In genomic region chr16:66270333-66270927, GRCh38 we compare ENCODE assay signal across 8 cellular contexts.
A peak's percentile ranks its signal among the peaks of the same experiment; 100 is the strongest.
DNase-seq lines count a peak whose midpoint lies in the region; ATAC-seq and TF ChIP-seq lines count a peak whose summit lies in the region.

No MANE protein-coding gene starts in this region.

- H3K9ac ChIP-seq in MM.1S (ENCODE audit: low read length), result no peak overlapping the region
- H3K9ac ChIP-seq in smooth muscle cell (ENCODE audit: low read depth), result peak overlapping the region; percentile 61

- no peaks in the 10 kb centered on the region for H4K20me1 ChIP-seq in MM.1S (ENCODE audit: insufficient read depth, low read length)
- H4K20me1 ChIP-seq in smooth muscle cell (ENCODE audit: low read depth), result no peaks in the 10 kb centered on the region

- ATAC-seq in GM21528 (IDR thresholded peaks at IDR 0.05; ENCODE audit: low FRiP score, unreplicated experiment) (peak; percentile 81), HG03439 (IDR thresholded peaks at IDR 0.05; ENCODE audit: unreplicated experiment) (no peak)

- peak; percentile 83 for TF ChIP-seq CTCF in MM.1S (IDR thresholded peaks at IDR 0.05; ENCODE audit: low read length)
- peak; percentile 69 for TF ChIP-seq CTCF in astrocyte of the spinal cord (IDR thresholded peaks at IDR 0.05; ENCODE audit: low read depth, low read length)
- peak; percentile 98 for TF ChIP-seq CTCF in smooth muscle cell (IDR thresholded peaks at IDR 0.05; ENCODE audit: borderline replicate concordance, insufficient read depth, poor library complexity, severe bottlenecking)

- no peaks in the 10 kb centered on the region for H3K36me3 Mint-ChIP-seq in T-helper 2 cell treated with Interferon-gamma antibody and Interleukin-4, amounts not matched to agents 5 μg/mL and 100 μg/mL, for 36 hours (ENCODE audit: low read depth)

- peaks cover 9% of the 10 kb centered on the region for H3K4me1 Mint-ChIP-seq in T-helper 2 cell treated with Interferon-gamma antibody and Interleukin-4, amounts not matched to agents 5 μg/mL and 100 μg/mL, for 36 hours (ENCODE audit: low read depth)

- H3K4me1 ChIP-seq in MM.1S (ENCODE audit: low read length), result no peaks in the 10 kb centered on the region
- peaks cover 13% of the 10 kb centered on the region for H3K4me1 ChIP-seq in smooth muscle cell (ENCODE audit: low read depth)

- H2AFZ ChIP-seq in MM.1S (ENCODE audit: low read length) (peak overlapping the region; percentile 20), smooth muscle cell (ENCODE audit: low read depth) (peak overlapping the region; percentile 92)

- H3K9me3 ChIP-seq in MM.1S (replicated peaks; ENCODE audit: insufficient read depth, low read length) (no peaks in the 10 kb centered on the region), smooth muscle cell (replicated peaks; ENCODE audit: low read depth) (no peaks in the 10 kb centered on the region)

- no peaks in the 10 kb centered on the region for H3K36me3 ChIP-seq in MM.1S (replicated peaks; ENCODE audit: insufficient read depth, low read length)
- H3K36me3 ChIP-seq in smooth muscle cell (ENCODE audit: low read depth), result no peaks in the 10 kb centered on the region

- H3K4me2 ChIP-seq in MM.1S (ENCODE audit: low read depth, low read length), result peak overlapping the region; percentile 73; the same call in 1 of the 2 replicates
- peak overlapping the region; percentile 75 for H3K4me2 ChIP-seq in smooth muscle cell

- H3K27me3 ChIP-seq in MM.1S (replicated peaks; ENCODE audit: insufficient read depth, low read length) (no peaks in the 10 kb centered on the region), smooth muscle cell (ENCODE audit: low read depth) (no peaks in the 10 kb centered on the region)

- DNase-seq in COLO668 (lab: John Stamatoyannopoulos, UW; ENCODE audit: unreplicated experiment), result peak; percentile 83
- peak; percentile 70 for DNase-seq in MM.1S
- peak; percentile 49 for DNase-seq in T-helper 2 cell treated with Interferon-gamma antibody and Interleukin-4, amounts not matched to agents 5 μg/mL and 100 μg/mL, for 36 hours (ENCODE audit: low spot score)
- DNase-seq in astrocyte of the spinal cord (ENCODE audit: low read depth, low spot score), result peak; percentile 71
- DNase-seq in smooth muscle cell (lab: John Stamatoyannopoulos, UW; ENCODE audit: unreplicated experiment), result peak; percentile 43

- H3K4me3 ChIP-seq in MM.1S (ENCODE audit: low read length) (peak overlapping the region; percentile 24), astrocyte of the spinal cord (ENCODE audit: low read depth, low read length) (no peak overlapping the region), iPS-11a (ENCODE audit: low read depth, low read length) (peak overlapping the region; percentile 13), smooth muscle cell (peak overlapping the region; percentile 28)

- H3K9me3 Mint-ChIP-seq in T-helper 2 cell treated with Interferon-gamma antibody and Interleukin-4, amounts not matched to agents 5 μg/mL and 100 μg/mL, for 36 hours, result no peaks in the 10 kb centered on the region

- H3K4me3 Mint-ChIP-seq in T-helper 2 cell treated with Interferon-gamma antibody and Interleukin-4, amounts not matched to agents 5 μg/mL and 100 μg/mL, for 36 hours, result no peak overlapping the region

- 17% methylated on average over 25 of the region's 48 CpGs for whole genome bisulfite sequencing in smooth muscle cell (ENCODE audit: low lambda C conversion rate)

- peaks cover 32% of the 10 kb centered on the region for H3K27me3 Mint-ChIP-seq in T-helper 2 cell treated with Interferon-gamma antibody and Interleukin-4, amounts not matched to agents 5 μg/mL and 100 μg/mL, for 36 hours (ENCODE audit: low read depth)

- in situ Hi-C loops in astrocyte of the spinal cord (cut with HindIII; ENCODE audit: low sequenced_read_pairs), result no loop called here

- no peak overlapping the region for H3K27ac Mint-ChIP-seq in T-helper 2 cell treated with Interferon-gamma antibody and Interleukin-4, amounts not matched to agents 5 μg/mL and 100 μg/mL, for 36 hours

- no peaks in the 10 kb centered on the region for H3K9me2 ChIP-seq in MM.1S (replicated peaks; ENCODE audit: insufficient read depth, low read length)

- H3F3A ChIP-seq in MM.1S (ENCODE audit: insufficient read depth, low read length) (no peaks in the 10 kb centered on the region), smooth muscle cell (ENCODE audit: low read depth) (peaks cover 11% of the 10 kb centered on the region)

- no peak overlapping the region for H3K27ac ChIP-seq in MM.1S (ENCODE audit: low read length)
- H3K27ac ChIP-seq in smooth muscle cell (ENCODE audit: low read depth), result peak overlapping the region; percentile 62

- no peaks in the 10 kb centered on the region for H3K79me2 ChIP-seq in MM.1S (ENCODE audit: low read length)
- no peaks in the 10 kb centered on the region for H3K79me2 ChIP-seq in smooth muscle cell (ENCODE audit: low read depth)
